1 cellular context compared by ENCODE assay signal in the genomic region with DNA sequence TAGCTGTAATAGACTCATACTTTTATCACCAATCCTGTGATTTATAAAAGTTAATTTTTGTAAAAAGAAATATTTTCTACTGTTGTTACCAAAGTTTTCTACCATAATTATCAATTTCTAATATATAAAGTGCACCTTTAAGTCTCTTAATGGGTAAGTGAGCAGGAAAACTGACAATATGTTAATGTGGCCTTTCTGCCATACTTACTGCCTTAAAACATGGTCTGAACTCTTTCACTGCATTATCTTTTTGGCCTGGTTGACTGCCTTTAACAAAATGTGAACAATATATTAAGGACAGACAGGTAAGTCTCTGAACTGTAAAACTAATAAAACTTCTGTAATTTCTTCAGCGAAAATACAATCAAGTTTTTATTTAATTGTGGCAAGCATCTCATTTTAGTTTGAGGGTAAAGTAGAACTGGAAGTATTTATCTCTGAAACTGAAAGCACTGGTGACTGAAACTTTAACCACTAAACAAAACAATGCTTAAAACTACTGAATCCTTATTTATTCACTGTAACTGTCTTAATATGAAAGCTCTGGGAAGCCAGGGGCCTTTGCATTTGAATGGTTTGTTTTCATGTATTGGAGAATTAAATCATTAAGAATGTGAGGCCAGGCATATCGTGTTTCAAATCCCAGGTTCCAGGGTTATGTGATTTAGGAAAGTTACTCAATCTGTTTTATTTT.
TF ChIP-seq lines count a peak whose summit lies in the region.

No MANE protein-coding gene starts in this region.

TF ChIP-seq in WTC11, 78 proteins besides CTCF, POLR2A, EP300 and RAD21 (continued from another document):
- no peak for TF ChIP-seq KAT7 (CRISPR knock-in tag; IDR thresholded peaks at IDR 0.05; ENCODE audit: borderline replicate concordance)
- TF ChIP-seq ETV6 (CRISPR knock-in tag; IDR thresholded peaks at IDR 0.05), result no peak
- TF ChIP-seq, protein P1, sequence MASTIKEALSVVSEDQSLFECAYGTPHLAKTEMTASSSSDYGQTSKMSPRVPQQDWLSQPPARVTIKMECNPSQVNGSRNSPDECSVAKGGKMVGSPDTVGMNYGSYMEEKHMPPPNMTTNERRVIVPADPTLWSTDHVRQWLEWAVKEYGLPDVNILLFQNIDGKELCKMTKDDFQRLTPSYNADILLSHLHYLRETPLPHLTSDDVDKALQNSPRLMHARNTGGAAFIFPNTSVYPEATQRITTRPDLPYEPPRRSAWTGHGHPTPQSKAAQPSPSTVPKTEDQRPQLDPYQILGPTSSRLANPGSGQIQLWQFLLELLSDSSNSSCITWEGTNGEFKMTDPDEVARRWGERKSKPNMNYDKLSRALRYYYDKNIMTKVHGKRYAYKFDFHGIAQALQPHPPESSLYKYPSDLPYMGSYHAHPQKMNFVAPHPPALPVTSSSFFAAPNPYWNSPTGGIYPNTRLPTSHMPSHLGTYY (CRISPR knock-in tag; IDR thresholded peaks at IDR 0.05), result no peak
- TF ChIP-seq, protein P2, sequence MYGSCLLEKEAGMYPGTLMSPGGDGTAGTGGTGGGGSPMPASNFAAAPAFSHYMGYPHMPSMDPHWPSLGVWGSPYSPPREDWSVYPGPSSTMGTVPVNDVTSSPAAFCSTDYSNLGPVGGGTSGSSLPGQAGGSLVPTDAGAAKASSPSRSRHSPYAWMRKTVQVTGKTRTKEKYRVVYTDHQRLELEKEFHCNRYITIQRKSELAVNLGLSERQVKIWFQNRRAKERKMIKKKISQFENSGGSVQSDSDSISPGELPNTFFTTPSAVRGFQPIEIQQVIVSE (CRISPR knock-in tag; IDR thresholded peaks at IDR 0.05; ENCODE audit: borderline replicate concordance), result no peak
- TF ChIP-seq, protein P3, sequence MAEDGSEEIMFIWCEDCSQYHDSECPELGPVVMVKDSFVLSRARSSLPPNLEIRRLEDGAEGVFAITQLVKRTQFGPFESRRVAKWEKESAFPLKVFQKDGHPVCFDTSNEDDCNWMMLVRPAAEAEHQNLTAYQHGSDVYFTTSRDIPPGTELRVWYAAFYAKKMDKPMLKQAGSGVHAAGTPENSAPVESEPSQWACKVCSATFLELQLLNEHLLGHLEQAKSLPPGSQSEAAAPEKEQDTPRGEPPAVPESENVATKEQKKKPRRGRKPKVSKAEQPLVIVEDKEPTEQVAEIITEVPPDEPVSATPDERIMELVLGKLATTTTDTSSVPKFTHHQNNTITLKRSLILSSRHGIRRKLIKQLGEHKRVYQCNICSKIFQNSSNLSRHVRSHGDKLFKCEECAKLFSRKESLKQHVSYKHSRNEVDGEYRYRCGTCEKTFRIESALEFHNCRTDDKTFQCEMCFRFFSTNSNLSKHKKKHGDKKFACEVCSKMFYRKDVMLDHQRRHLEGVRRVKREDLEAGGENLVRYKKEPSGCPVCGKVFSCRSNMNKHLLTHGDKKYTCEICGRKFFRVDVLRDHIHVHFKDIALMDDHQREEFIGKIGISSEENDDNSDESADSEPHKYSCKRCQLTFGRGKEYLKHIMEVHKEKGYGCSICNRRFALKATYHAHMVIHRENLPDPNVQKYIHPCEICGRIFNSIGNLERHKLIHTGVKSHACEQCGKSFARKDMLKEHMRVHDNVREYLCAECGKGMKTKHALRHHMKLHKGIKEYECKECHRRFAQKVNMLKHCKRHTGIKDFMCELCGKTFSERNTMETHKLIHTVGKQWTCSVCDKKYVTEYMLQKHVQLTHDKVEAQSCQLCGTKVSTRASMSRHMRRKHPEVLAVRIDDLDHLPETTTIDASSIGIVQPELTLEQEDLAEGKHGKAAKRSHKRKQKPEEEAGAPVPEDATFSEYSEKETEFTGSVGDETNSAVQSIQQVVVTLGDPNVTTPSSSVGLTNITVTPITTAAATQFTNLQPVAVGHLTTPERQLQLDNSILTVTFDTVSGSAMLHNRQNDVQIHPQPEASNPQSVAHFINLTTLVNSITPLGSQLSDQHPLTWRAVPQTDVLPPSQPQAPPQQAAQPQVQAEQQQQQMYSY (CRISPR knock-in tag; IDR thresholded peaks at IDR 0.05), result no peak
- TF ChIP-seq, protein P4, sequence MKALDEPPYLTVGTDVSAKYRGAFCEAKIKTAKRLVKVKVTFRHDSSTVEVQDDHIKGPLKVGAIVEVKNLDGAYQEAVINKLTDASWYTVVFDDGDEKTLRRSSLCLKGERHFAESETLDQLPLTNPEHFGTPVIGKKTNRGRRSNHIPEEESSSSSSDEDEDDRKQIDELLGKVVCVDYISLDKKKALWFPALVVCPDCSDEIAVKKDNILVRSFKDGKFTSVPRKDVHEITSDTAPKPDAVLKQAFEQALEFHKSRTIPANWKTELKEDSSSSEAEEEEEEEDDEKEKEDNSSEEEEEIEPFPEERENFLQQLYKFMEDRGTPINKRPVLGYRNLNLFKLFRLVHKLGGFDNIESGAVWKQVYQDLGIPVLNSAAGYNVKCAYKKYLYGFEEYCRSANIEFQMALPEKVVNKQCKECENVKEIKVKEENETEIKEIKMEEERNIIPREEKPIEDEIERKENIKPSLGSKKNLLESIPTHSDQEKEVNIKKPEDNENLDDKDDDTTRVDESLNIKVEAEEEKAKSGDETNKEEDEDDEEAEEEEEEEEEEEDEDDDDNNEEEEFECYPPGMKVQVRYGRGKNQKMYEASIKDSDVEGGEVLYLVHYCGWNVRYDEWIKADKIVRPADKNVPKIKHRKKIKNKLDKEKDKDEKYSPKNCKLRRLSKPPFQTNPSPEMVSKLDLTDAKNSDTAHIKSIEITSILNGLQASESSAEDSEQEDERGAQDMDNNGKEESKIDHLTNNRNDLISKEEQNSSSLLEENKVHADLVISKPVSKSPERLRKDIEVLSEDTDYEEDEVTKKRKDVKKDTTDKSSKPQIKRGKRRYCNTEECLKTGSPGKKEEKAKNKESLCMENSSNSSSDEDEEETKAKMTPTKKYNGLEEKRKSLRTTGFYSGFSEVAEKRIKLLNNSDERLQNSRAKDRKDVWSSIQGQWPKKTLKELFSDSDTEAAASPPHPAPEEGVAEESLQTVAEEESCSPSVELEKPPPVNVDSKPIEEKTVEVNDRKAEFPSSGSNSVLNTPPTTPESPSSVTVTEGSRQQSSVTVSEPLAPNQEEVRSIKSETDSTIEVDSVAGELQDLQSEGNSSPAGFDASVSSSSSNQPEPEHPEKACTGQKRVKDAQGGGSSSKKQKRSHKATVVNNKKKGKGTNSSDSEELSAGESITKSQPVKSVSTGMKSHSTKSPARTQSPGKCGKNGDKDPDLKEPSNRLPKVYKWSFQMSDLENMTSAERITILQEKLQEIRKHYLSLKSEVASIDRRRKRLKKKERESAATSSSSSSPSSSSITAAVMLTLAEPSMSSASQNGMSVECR (CRISPR knock-in tag; IDR thresholded peaks at IDR 0.05; ENCODE audit: borderline replicate concordance), result no peak
- no peak for TF ChIP-seq TP53 (CRISPR knock-in tag; IDR thresholded peaks at IDR 0.05)
- no peak for TF ChIP-seq FOXJ3 (CRISPR knock-in tag; IDR thresholded peaks at IDR 0.05; ENCODE audit: borderline replicate concordance)
- TF ChIP-seq CBFB (CRISPR knock-in tag; IDR thresholded peaks at IDR 0.05; ENCODE audit: low read depth), result no peak
- TF ChIP-seq CREB1 (CRISPR knock-in tag; IDR thresholded peaks at IDR 0.05), result no peak
- TF ChIP-seq, protein P5, sequence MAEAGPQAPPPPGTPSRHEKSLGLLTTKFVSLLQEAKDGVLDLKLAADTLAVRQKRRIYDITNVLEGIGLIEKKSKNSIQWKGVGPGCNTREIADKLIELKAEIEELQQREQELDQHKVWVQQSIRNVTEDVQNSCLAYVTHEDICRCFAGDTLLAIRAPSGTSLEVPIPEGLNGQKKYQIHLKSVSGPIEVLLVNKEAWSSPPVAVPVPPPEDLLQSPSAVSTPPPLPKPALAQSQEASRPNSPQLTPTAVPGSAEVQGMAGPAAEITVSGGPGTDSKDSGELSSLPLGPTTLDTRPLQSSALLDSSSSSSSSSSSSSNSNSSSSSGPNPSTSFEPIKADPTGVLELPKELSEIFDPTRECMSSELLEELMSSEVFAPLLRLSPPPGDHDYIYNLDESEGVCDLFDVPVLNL (CRISPR knock-in tag; IDR thresholded peaks at IDR 0.05; ENCODE audit: borderline replicate concordance, low read depth), result no peak
- TF ChIP-seq ATF1 (CRISPR knock-in tag; IDR thresholded peaks at IDR 0.05), result no peak
- TF ChIP-seq SOX15 (CRISPR knock-in tag; IDR thresholded peaks at IDR 0.05), result no peak
- TF ChIP-seq NR2C2 (CRISPR knock-in tag; IDR thresholded peaks at IDR 0.05), result no peak
- no peak for TF ChIP-seq TEAD1 (CRISPR knock-in tag; IDR thresholded peaks at IDR 0.05)
- TF ChIP-seq NR1H2 (CRISPR knock-in tag; IDR thresholded peaks at IDR 0.05), result no peak
TF ChIP-seq in WTC11: peak in this region for 0.
